Comparison of ENCODE assay signal across 15 cellular contexts in the genomic region with DNA sequence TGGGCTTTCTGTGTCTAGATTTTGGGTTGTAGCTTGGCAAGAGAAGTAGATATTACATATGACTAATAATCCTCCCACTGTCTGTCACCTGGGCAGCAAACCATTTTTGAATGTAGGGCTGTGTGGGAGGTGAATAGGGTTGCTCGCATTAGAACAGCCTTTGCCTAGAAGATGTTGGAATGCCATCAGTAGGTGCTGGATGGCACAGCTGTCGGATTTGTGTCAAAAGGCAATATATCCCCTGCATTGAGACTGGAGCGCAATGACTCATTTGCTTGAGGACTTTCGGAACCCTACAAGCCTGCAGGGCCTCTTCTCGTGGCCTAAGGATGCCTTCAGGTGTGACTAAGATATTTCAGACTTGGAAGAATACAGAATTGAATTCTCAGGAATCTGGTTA.
A peak's percentile ranks its signal among the peaks of the same experiment; 100 is the strongest.
DNase-seq lines count a peak whose midpoint lies in the region; ATAC-seq and TF ChIP-seq lines count a peak whose summit lies in the region.
"Had no signal": no experiment of that assay in that cellular context is flagged by ENCODE, and none has a peak within 500 bp of the region (broad histone marks: within the 10 kb centered on the region; RNA-seq: fewer than 3 reads in every experiment).

No MANE protein-coding gene starts in this region.

- no peak overlapping the region for H3K9ac ChIP-seq in mammary epithelial cell (ENCODE audit: insufficient read depth, low read length)
- no peak overlapping the region for H3K9ac ChIP-seq in trophoblast cell (ENCODE audit: low read length)

- H2AK5ac ChIP-seq in trophoblast cell (ENCODE audit: low read length): no peak overlapping the region

- H3K4ac ChIP-seq in trophoblast cell (ENCODE audit: low read depth, low read length): no peak overlapping the region

- H4K91ac ChIP-seq in trophoblast cell (ENCODE audit: low read depth, low read length): no peak overlapping the region

- peaks cover 6% of the 10 kb centered on the region for H3K36me3 Mint-ChIP-seq in MCF 10A (ENCODE audit: insufficient read depth, unreplicated experiment)
- H3K36me3 Mint-ChIP-seq in effector memory CD8-positive, alpha-beta T cell (ENCODE audit: insufficient read depth): no peaks in the 10 kb centered on the region
- H3K36me3 Mint-ChIP-seq: CD14-positive monocyte; CD8-positive, alpha-beta T cell had no signal

- H4K12ac ChIP-seq in trophoblast cell (ENCODE audit: low read depth, low read length): no peak overlapping the region

- H3K27me3 Mint-ChIP-seq in MCF 10A (ENCODE audit: insufficient read depth, unreplicated experiment): peaks cover 14% of the 10 kb centered on the region
- H3K27me3 Mint-ChIP-seq in effector memory CD8-positive, alpha-beta T cell: no peaks in the 10 kb centered on the region

- H3K4me3 ChIP-seq in mammary epithelial cell (replicated peaks in 1 of 3; ENCODE audit: insufficient read depth in 1 of 3, low read depth in 2 of 3, low read length in 3 of 3): no peak overlapping the region
- H3K4me3 ChIP-seq in trophoblast cell (ENCODE audit: low read depth, low read length): no peak overlapping the region
- H3K4me3 ChIP-seq: HAP-1 had no signal

- no peak overlapping the region for H3K4me3 Mint-ChIP-seq in MCF 10A (ENCODE audit: unreplicated experiment)
- no peak overlapping the region for H3K4me3 Mint-ChIP-seq in effector memory CD8-positive, alpha-beta T cell
- H3K4me3 Mint-ChIP-seq: CD14-positive monocyte; CD8-positive, alpha-beta T cell had no signal

- intact Hi-C loops in mammary epithelial cell (cut with micrococcal nuclease): loop anchor here (10.0 kb wide), 1 partner anchor 384 kb away; no protein-coding TSS in a partner anchor
- intact Hi-C loops in MCF 10A (cut with micrococcal nuclease): no loop called here
- intact Hi-C loops in head of caudate nucleus (cut with DNase I): no loop called here

- dilution Hi-C loops in mammary epithelial cell (cut with HindIII; ENCODE audit: low sequenced_read_pairs): no loop called here

- H2BK5ac ChIP-seq in trophoblast cell (ENCODE audit: low read depth, low read length, poor library complexity): no peak overlapping the region

- POLR2A ChIA-PET in MCF 10A (lab: Yijun Ruan, JAX): no interaction called here

- 47% methylated on average over 5 of the region's 5 CpGs for whole genome bisulfite sequencing in mammary epithelial cell (ENCODE audit: low coverage, missing lambda C conversion rate)
- no CpG with 5 or more reads among the region's 5 CpGs for WGBS in trophoblast cell (ENCODE audit: extremely low coverage, insufficient coverage, insufficient read length)

- H3K18ac ChIP-seq in trophoblast cell (ENCODE audit: low read length): no peak overlapping the region

- no peak overlapping the region for H3K14ac ChIP-seq in trophoblast cell (ENCODE audit: low read length)

- H3K4me1 ChIP-seq in mammary epithelial cell (ENCODE audit: insufficient read depth, low read length) (no peaks in the 10 kb centered on the region), trophoblast cell (ENCODE audit: control insufficient read depth in 1 of 2, insufficient read depth in 2 of 2, low read length in 2 of 2) (peaks cover 24 to 33% of the 10 kb centered on the region in 2 experiments)
- H3K4me1 ChIP-seq: HAP-1 had no signal

- H3K79me1 ChIP-seq in trophoblast cell (ENCODE audit: low read length): peaks cover 11% of the 10 kb centered on the region

- H3K27ac Mint-ChIP-seq in MCF 10A (ENCODE audit: low read depth, unreplicated experiment): no peak overlapping the region
- H3K27ac Mint-ChIP-seq in effector memory CD8-positive, alpha-beta T cell: no peak overlapping the region
- H3K27ac Mint-ChIP-seq: CD14-positive monocyte; CD8-positive, alpha-beta T cell had no signal

- H2BK12ac ChIP-seq in trophoblast cell (ENCODE audit: low read length): no peak overlapping the region

- no peak overlapping the region for H4K8ac ChIP-seq in trophoblast cell (ENCODE audit: low read depth, low read length)

- H2AFZ ChIP-seq in mammary epithelial cell (ENCODE audit: low read depth, low read length): no peak overlapping the region
- H2AFZ ChIP-seq in trophoblast cell (ENCODE audit: insufficient read depth, low read length, poor library complexity): no peak overlapping the region

- H3K79me2 ChIP-seq in mammary epithelial cell (ENCODE audit: insufficient read depth, low read length): no peaks in the 10 kb centered on the region
- peaks cover 2% of the 10 kb centered on the region for H3K79me2 ChIP-seq in trophoblast cell (ENCODE audit: control insufficient read depth, insufficient read depth, low read length, poor library complexity)

- H4K20me1 ChIP-seq in mammary epithelial cell (ENCODE audit: insufficient read depth, low read length): no peaks in the 10 kb centered on the region

- H3K4me2 ChIP-seq in mammary epithelial cell (ENCODE audit: insufficient read depth, low read depth, low read length) (no peak overlapping the region), trophoblast cell (ENCODE audit: low read length) (no peak overlapping the region)

- H3K27me3 ChIP-seq in mammary epithelial cell (ENCODE audit: insufficient read depth, low read length): no peaks in the 10 kb centered on the region
- no peaks in the 10 kb centered on the region for H3K27me3 ChIP-seq in trophoblast cell (ENCODE audit: insufficient read depth, low read length)

- no peak overlapping the region for H2BK120ac ChIP-seq in trophoblast cell (ENCODE audit: insufficient read depth, low read length, poor library complexity)

- H3K27ac ChIP-seq in mammary epithelial cell (ENCODE audit: insufficient read depth, low read depth, low read length) (no peak overlapping the region), trophoblast cell (ENCODE audit: low read depth, low read length) (no peak overlapping the region)
- H3K27ac ChIP-seq: 22Rv1 had no signal

- no peak overlapping the region for H3K23ac ChIP-seq in trophoblast cell (ENCODE audit: low read length)

- H3K9me3 ChIP-seq in mammary epithelial cell (replicated peaks; ENCODE audit: insufficient read depth, low read length) (no peaks in the 10 kb centered on the region), trophoblast cell (ENCODE audit: insufficient read depth, low read depth, low read length) (no peaks in the 10 kb centered on the region)
- H3K9me3 ChIP-seq: HAP-1 had no signal

- ATAC-seq in effector memory CD8-positive, alpha-beta T cell (replicated peaks): no peak
- no peak for ATAC-seq in GM19324 (IDR thresholded peaks at IDR 0.05; ENCODE audit: low FRiP score, unreplicated experiment)
- ATAC-seq: CD8-positive, alpha-beta T cell had no signal

- H3K9me3 Mint-ChIP-seq in MCF 10A (ENCODE audit: unreplicated experiment): no peaks in the 10 kb centered on the region
- peaks cover 11 to 16% of the 10 kb centered on the region in 2 donors for H3K9me3 Mint-ChIP-seq in effector memory CD8-positive, alpha-beta T cell
- H3K9me3 Mint-ChIP-seq: CD8-positive, alpha-beta T cell had no signal

- DNase-seq in mammary epithelial cell (peak; percentile 12), MCF 10A (ENCODE audit: unreplicated experiment) (no peak), head of caudate nucleus (peak in 35 of 42 donors; percentile 7 to 75 (median 42)), trophoblast cell (peak; percentile 94 to 98), NCI-H2107 (lab: John Stamatoyannopoulos, UW) (no peak)
- DNase-seq in effector memory CD8-positive, alpha-beta T cell: no peak
- DNase-seq: CD8-positive, alpha-beta T cell; COR-L47; DMS153; DMS79 treated with DMSO at 0.1 percent for 48 hours; EL had no signal

- BruUV-seq in mammary epithelial cell (replicated peaks; lab: Mats Ljungman, UMichigan) (no TSS peak), MCF 10A (replicated peaks; lab: Mats Ljungman, UMichigan) (no TSS peak)

- peaks cover 6% of the 10 kb centered on the region for H3K4me1 Mint-ChIP-seq in MCF 10A (ENCODE audit: insufficient read depth, unreplicated experiment)
- no peaks in the 10 kb centered on the region for H3K4me1 Mint-ChIP-seq in effector memory CD8-positive, alpha-beta T cell (ENCODE audit: low read depth in 2 of 2)
- H3K4me1 Mint-ChIP-seq: CD14-positive monocyte had no signal

- CTCF ChIA-PET in mammary epithelial cell (lab: Charles Lee; ENCODE audit: low non-redundant PET) (no interaction called here), MCF 10A (lab: Yijun Ruan, JAX) (no interaction called here)

- no peak for TF ChIP-seq CTCF in mammary epithelial cell (conservative IDR thresholded peaks at IDR 0.05 in 1 of 2, IDR thresholded peaks at IDR 0.05 in 1 of 2; ENCODE audit: extremely low read depth in 1 of 2, insufficient read depth in 1 of 2, low read depth in 1 of 2, low read length in 2 of 2)
- no peak for TF ChIP-seq CTCF in MCF 10A (IDR thresholded peaks at IDR 0.05; ENCODE audit: unreplicated experiment)

- H3K36me3 ChIP-seq in mammary epithelial cell (ENCODE audit: insufficient read depth, low read length) (no peaks in the 10 kb centered on the region), trophoblast cell (ENCODE audit: control insufficient read depth in 1 of 2, insufficient read depth in 2 of 2, low read length in 2 of 2) (no peaks in the 10 kb centered on the region)
- H3K36me3 ChIP-seq: HAP-1 had no signal

- in situ Hi-C loops in mammary epithelial cell (cut with MboI; ENCODE audit: low sequenced_read_pairs in 2 of 2): no loop called here

Comparison
In these comparisons a context has a peak if more than half of its experiments do, and no peak if none do; other contexts are left out.
1. DNase-seq: peak in mammary epithelial cell (single experiment), head of caudate nucleus (35 of 42) and trophoblast cell (2 of 2); none in MCF 10A (single experiment), effector memory CD8-positive, alpha-beta T cell (0 of 3) and NCI-H2107 (single experiment).